23 cellular contexts compared by ENCODE assay signal in genomic region chr20:10313215-10313614, GRCh38.
A peak's percentile ranks its signal among the peaks of the same experiment; 100 is the strongest.
DNase-seq lines count a peak whose midpoint lies in the region; ATAC-seq and TF ChIP-seq lines count a peak whose summit lies in the region.
"Had no signal": no experiment of that assay in that cellular context is flagged by ENCODE, and none has a peak within 500 bp of the region (broad histone marks: within the 10 kb centered on the region; RNA-seq: fewer than 3 reads in every experiment).

No MANE protein-coding gene starts in this region.

- intact Hi-C loops in Right ventricle myocardium inferior (cut with DNase I) (no loop called here), left ventricle myocardium inferior (cut with micrococcal nuclease) (no loop called here)

- H3K4me1 ChIP-seq in left ventricle myocardium inferior, result peaks cover 14% of the 10 kb centered on the region
- H3K4me1 ChIP-seq: sigmoid colon had no signal

- H3K36me3 ChIP-seq in left ventricle myocardium inferior, result no peaks in the 10 kb centered on the region
- H3K36me3 ChIP-seq: sigmoid colon had no signal

- peaks cover 4% of the 10 kb centered on the region for H3K9me3 ChIP-seq in left ventricle myocardium inferior (replicated peaks)
- H3K9me3 ChIP-seq: sigmoid colon had no signal

- peaks cover 17% of the 10 kb centered on the region for H3K27me3 ChIP-seq in left ventricle myocardium inferior (ENCODE audit: low read depth)
- H3K27me3 ChIP-seq: sigmoid colon had no signal

- peak; percentile 54 for ATAC-seq in Right ventricle myocardium inferior
- no peak for ATAC-seq in HG02970 (IDR thresholded peaks at IDR 0.05; ENCODE audit: low FRiP score, unreplicated experiment)
- ATAC-seq: activated CD4-positive, CD25-positive, alpha-beta regulatory T cell treated with anti-CD3 and anti-CD28 coated beads, Interleukin-2, amount 50 U/mL, for 24 hours; left colon; T-cell had no signal

- DNase-seq in Right ventricle myocardium inferior (ENCODE audit: missing footprints) (no peak), left ventricle myocardium inferior (no peak), astrocyte of the cerebellum (ENCODE audit: low read depth) (peak; percentile 55), foreskin melanocyte (peak; percentile 49), T-helper 9 cell (no peak), occipital lobe (lab: John Stamatoyannopoulos, UW) (no peak)
- DNase-seq: activated CD4-positive, alpha-beta memory T cell treated with anti-CD3 and anti-CD28 coated beads for 36 hours; activated effector memory CD4-positive, alpha-beta T cell treated with Interleukin-2 at 50 U/mL for 16 hours; CD4-positive, alpha-beta T cell; EL; left colon; naive B cell; NCI-H1105 treated with DMSO at 0.1 percent for 48 hours; NCI-H2029 treated with DMSO at 0.1 percent for 48 hours; NCI-H226; NCI-H774; sigmoid colon; stimulated activated CD8-positive, alpha-beta memory T cell treated with anti-CD3 and anti-CD28 coated beads, Interleukin-4, amount 100 ng/mL, for 48 hours; T-cell had no signal

- TF ChIP-seq CTCF in left ventricle myocardium inferior (IDR thresholded peaks at IDR 0.05; ENCODE audit: borderline replicate concordance), result no peak
- TF ChIP-seq CTCF in astrocyte of the cerebellum (IDR thresholded peaks at IDR 0.05; ENCODE audit: low read depth, low read length, missing control alignments), result no peak

- H3K27ac ChIP-seq in left ventricle myocardium inferior (replicated peaks) (no peak overlapping the region), temporal lobe (ENCODE audit: low read depth, low read length) (peak overlapping the region; percentile 31)
- H3K27ac ChIP-seq: 22Rv1, sigmoid colon had no signal

- in situ Hi-C loops in astrocyte of the cerebellum (cut with HindIII; ENCODE audit: low sequenced_read_pairs), result no loop called here

- no peak overlapping the region for H3K4me3 ChIP-seq in left ventricle myocardium inferior
- H3K4me3 ChIP-seq in astrocyte of the cerebellum (ENCODE audit: low read depth, low read length), result no peak overlapping the region
- H3K4me3 ChIP-seq: sigmoid colon had no signal

Comparison
In these comparisons a context has a peak if more than half of its experiments do, and no peak if none do; other contexts are left out.
1. DNase-seq: peak in astrocyte of the cerebellum (single experiment) and foreskin melanocyte (single experiment); none in Right ventricle myocardium inferior (single experiment), left ventricle myocardium inferior (single experiment), T-helper 9 cell (single experiment) and occipital lobe (single experiment).